Comparison of ENCODE assay signal across 11 cellular contexts in the genomic region with DNA sequence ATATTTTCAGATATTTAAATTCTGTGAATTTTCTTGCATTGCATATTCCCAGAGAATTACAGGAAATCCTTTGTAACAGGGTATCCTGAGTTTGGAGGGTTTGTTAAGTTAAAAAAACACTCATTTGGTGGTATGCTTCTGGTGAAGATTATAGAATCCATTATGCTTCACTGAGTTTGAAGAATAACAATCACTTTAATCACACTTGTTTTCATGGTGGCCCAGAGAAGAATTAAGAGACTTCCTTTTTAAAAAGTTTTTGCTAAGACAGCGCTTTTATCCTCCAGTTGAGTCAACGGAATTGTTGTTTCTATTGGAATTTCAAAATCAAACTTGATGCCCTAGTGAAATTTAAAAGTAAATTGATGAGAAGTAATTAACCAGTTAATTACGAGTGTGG.
"Had no signal": no experiment of that assay in that cellular context is flagged by ENCODE, and none has a peak within 500 bp of the region (broad histone marks: within the 10 kb centered on the region; RNA-seq: fewer than 3 reads in every experiment).

No MANE protein-coding gene starts in this region.

- H3K9me3 ChIP-seq: esophagus squamous epithelium, lower lobe of right lung, pancreas, SK-N-SH, tibial artery, vagina had no signal

- H3K9me2 ChIP-seq: SK-N-SH had no signal

- H3K4me1 ChIP-seq: pancreas, tibial artery, vagina had no signal

- H3K9ac ChIP-seq: SK-N-SH had no signal

- H3K27me3 ChIP-seq: esophagus squamous epithelium, pancreas, tibial artery, vagina had no signal

- H3K36me3 ChIP-seq: esophagus squamous epithelium, lower lobe of right lung, pancreas, tibial artery, vagina had no signal

- H3K27ac ChIP-seq: lower lobe of right lung, pancreas, tibial artery, vagina had no signal

- H3K4me2 ChIP-seq: SK-N-SH, smooth muscle cell had no signal

- H3K4me3 ChIP-seq: esophagus squamous epithelium, lower lobe of right lung, pancreas, smooth muscle cell, tibial artery, vagina had no signal

- DNase-seq: activated CD4-positive, alpha-beta T cell treated with anti-CD3 and anti-CD28 coated beads, Interleukin-2, amount 50 U/mL, for 1 hour; activated naive CD4-positive, alpha-beta T cell treated with anti-CD3 and anti-CD28 coated beads for 36 hours; esophagus squamous epithelium; lower lobe of right lung; pancreas; SK-N-SH; T-cell; T-helper 9 cell; tibial artery had no signal
